ENCODE assay signal across 9 cellular contexts in genomic region chr4:7904942-7905341, GRCh38. TPM values are rescaled to one million over a fixed set of nuclear protein-coding genes. Genes with fewer than 3 reads are reported as not detected.
DNase-seq lines count a peak whose midpoint lies in the region; ATAC-seq and TF ChIP-seq lines count a peak whose summit lies in the region.
"Had no signal": no experiment of that assay in that cellular context is flagged by ENCODE, and none has a peak within 500 bp of the region (broad histone marks: within the 10 kb centered on the region; RNA-seq: fewer than 3 reads in every experiment).

No MANE protein-coding gene starts in this region.

- peaks cover 28% of the 10 kb centered on the region for H3K79me2 ChIP-seq in neural progenitor cell (ENCODE audit: low read depth)

- H3K4me1 ChIP-seq in RWPE2 (ENCODE audit: insufficient read depth, poor library complexity, severe bottlenecking): peaks cover 35% of the 10 kb centered on the region
- H3K4me1 ChIP-seq in esophagus muscularis mucosa: peaks cover 38 to 100% (median 97%) of the 10 kb centered on the region in 4 donors
- H3K4me1 ChIP-seq in neural progenitor cell: peaks cover 48% of the 10 kb centered on the region

- DNase-seq in AG09309 (ENCODE audit: low read depth) (peak; percentile 83), RWPE2 (ENCODE audit: low spot score) (no peak), esophagus muscularis mucosa (ENCODE audit: extremely low spot score) (no peak), neural progenitor cell (ENCODE audit: low spot score) (no peak), D341Med (ENCODE audit: low spot score) (no peak), SIG-M5 (lab: John Stamatoyannopoulos, UW) (no peak), NCI-H2081 (lab: John Stamatoyannopoulos, UW) (no peak)

- no peak overlapping the region for H3K9ac ChIP-seq in neural progenitor cell

- TF ChIP-seq CTCF in AG09309 (IDR thresholded peaks at IDR 0.05; ENCODE audit: control insufficient read depth, insufficient read depth, low read depth, low read length, missing control alignments) (no peak), RWPE2 (IDR thresholded peaks at IDR 0.05; ENCODE audit: poor library complexity, severe bottlenecking) (no peak), esophagus muscularis mucosa (IDR thresholded peaks at IDR 0.05) (no peak), neural progenitor cell (IDR thresholded peaks at IDR 0.05) (no peak)

- no peaks in the 10 kb centered on the region for H3K9me3 ChIP-seq in RWPE2 (ENCODE audit: severe bottlenecking)
- no peaks in the 10 kb centered on the region for H3K9me3 ChIP-seq in esophagus muscularis mucosa
- H3K9me3 ChIP-seq in neural progenitor cell (ENCODE audit: low read depth): no peaks in the 10 kb centered on the region

- H3K36me3 ChIP-seq in RWPE2 (ENCODE audit: low read depth) (no peaks in the 10 kb centered on the region), esophagus muscularis mucosa (no peaks in the 10 kb centered on the region), neural progenitor cell (no peaks in the 10 kb centered on the region)

- no peaks in the 10 kb centered on the region for H3K36me3 Mint-ChIP-seq in neural progenitor cell
- H3K36me3 Mint-ChIP-seq: CD14-positive monocyte had no signal

- H3K27ac ChIP-seq in RWPE2 (ENCODE audit: poor library complexity, severe bottlenecking): peak overlapping the region; percentile 11
- peak overlapping the region; percentile 73 to 92 (median 83) for H3K27ac ChIP-seq in esophagus muscularis mucosa (replicated peaks in 1 of 4)
- H3K27ac ChIP-seq in neural progenitor cell: no peak overlapping the region

- no peak for TF ChIP-seq EP300 in esophagus muscularis mucosa (IDR thresholded peaks at IDR 0.05)

- peaks cover 70% of the 10 kb centered on the region for H3K4me1 Mint-ChIP-seq in neural progenitor cell

- H3K4me3 ChIP-seq in AG09309 (ENCODE audit: control insufficient read depth, low read depth, low read length) (no peak overlapping the region), RWPE2 (ENCODE audit: severe bottlenecking) (no peak overlapping the region), esophagus muscularis mucosa (peak overlapping the region in 1 of 4 donors; percentile 3), neural progenitor cell (no peak overlapping the region)

- H3K27me3 Mint-ChIP-seq in neural progenitor cell (ENCODE audit: insufficient read depth, low read depth): peaks cover 2% of the 10 kb centered on the region

- H3K4me3 Mint-ChIP-seq in neural progenitor cell: peak overlapping the region; percentile 0
- H3K4me3 Mint-ChIP-seq: CD14-positive monocyte had no signal

- H3F3A ChIP-seq in neural progenitor cell (ENCODE audit: low read depth): no peaks in the 10 kb centered on the region

- intact Hi-C loops in esophagus muscularis mucosa (cut with DNase I): no loop called here

- peaks cover 17% of the 10 kb centered on the region for H4K20me1 ChIP-seq in neural progenitor cell (ENCODE audit: low read depth)

- WGBS in esophagus muscularis mucosa: 50% methylated on average over 5 of the region's 6 CpGs

- no peak overlapping the region for H3K4me2 ChIP-seq in neural progenitor cell

- H3K27ac Mint-ChIP-seq in neural progenitor cell: no peak overlapping the region

- ATAC-seq in RWPE2 (ENCODE audit: low read depth) (peak; percentile 57; the same call in 2 of the 3 replicates), GM18873 (IDR thresholded peaks at IDR 0.05; ENCODE audit: low FRiP score, unreplicated experiment) (no peak)

- no peak for TF ChIP-seq POLR2A in esophagus muscularis mucosa (IDR thresholded peaks at IDR 0.05; ENCODE audit: low read depth)

- H3K9me3 Mint-ChIP-seq in neural progenitor cell: no peaks in the 10 kb centered on the region

- H2AFZ ChIP-seq in neural progenitor cell (replicated peaks): no peak overlapping the region

- H3K27me3 ChIP-seq in RWPE2 (ENCODE audit: insufficient read depth, poor library complexity, severe bottlenecking): no peaks in the 10 kb centered on the region
- H3K27me3 ChIP-seq in esophagus muscularis mucosa: no peaks in the 10 kb centered on the region
- H3K27me3 ChIP-seq in neural progenitor cell: no peaks in the 10 kb centered on the region

RNA-seq across cellular contexts. Expression of gene AFAP1, which starts 34.7 kb away (rescaled TPM):
- total RNA-seq in esophagus muscularis mucosa (10 to 100 TPM; 37.8 to 71.3 (median 50.9) TPM), neural progenitor cell (ENCODE audit: low replicate concordance) (6.7 and 8.2 TPM in 2 replicates)
